In the genomic region with DNA sequence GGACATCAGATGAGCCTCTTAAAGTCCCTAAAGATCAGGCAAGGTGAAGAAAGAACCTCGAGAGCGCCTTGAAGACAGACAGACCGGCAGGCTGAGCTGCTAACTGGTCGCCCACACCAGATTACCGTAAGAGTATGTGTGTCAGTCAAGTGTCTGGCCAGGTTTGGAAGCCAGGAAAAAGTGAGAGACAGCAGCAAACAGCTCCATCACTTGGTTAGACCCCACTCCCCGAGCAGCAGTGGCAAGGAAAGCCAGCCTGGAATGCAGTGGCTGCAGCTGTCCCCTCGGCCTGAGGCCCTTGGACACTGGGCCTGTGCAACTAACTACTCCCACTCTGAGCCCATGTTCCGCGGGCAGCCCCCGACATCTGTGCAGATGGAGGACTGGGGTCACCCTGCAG, we compare ENCODE assay signal across 6 cellular contexts.
"Had no signal": no experiment of that assay in that cellular context is flagged by ENCODE, and none has a peak within 500 bp of the region (broad histone marks: within the 10 kb centered on the region; RNA-seq: fewer than 3 reads in every experiment).

No MANE protein-coding gene starts in this region.

- DNase-seq: H9, HCEC 1CT had no signal

- H2AFZ ChIP-seq: GM23338 had no signal

- H3K36me3 Mint-ChIP-seq: IgD-negative memory B cell had no signal

- H3K27ac ChIP-seq: HL-60 had no signal

- H3K4me2 ChIP-seq: GM23338 had no signal

- H3K4me3 Mint-ChIP-seq: GM23338, H9, IgD-negative memory B cell had no signal

- ATAC-seq: GM23338, HepG2 had no signal

- H3K9me3 Mint-ChIP-seq: GM23338, H9, IgD-negative memory B cell had no signal

- H3K4me3 ChIP-seq: GM23338 had no signal

- H3K27ac Mint-ChIP-seq: GM23338, H9, IgD-negative memory B cell had no signal
